ENCODE assay signal across 1 cellular context in genomic region chr17:8426802-8427201, GRCh38.
TF ChIP-seq lines count a peak whose summit lies in the region.

No MANE protein-coding gene starts in this region.

TF ChIP-seq in WTC11, 78 proteins besides CTCF, POLR2A, EP300 and RAD21 (continued from another document):
- no peak for TF ChIP-seq ZNF532 (CRISPR knock-in tag; IDR thresholded peaks at IDR 0.05; ENCODE audit: borderline replicate concordance)
- no peak for TF ChIP-seq ETV6 (CRISPR knock-in tag; IDR thresholded peaks at IDR 0.05)
- TF ChIP-seq NR1H2 (CRISPR knock-in tag; IDR thresholded peaks at IDR 0.05) = no peak
- no peak for TF ChIP-seq JAZF1 (CRISPR knock-in tag; IDR thresholded peaks at IDR 0.05)
- no peak for TF ChIP-seq ZNF396 (CRISPR knock-in tag; IDR thresholded peaks at IDR 0.05; ENCODE audit: borderline replicate concordance)
- TF ChIP-seq CREB1 (CRISPR knock-in tag; IDR thresholded peaks at IDR 0.05) = no peak
- no peak for TF ChIP-seq ARID4B (CRISPR knock-in tag; IDR thresholded peaks at IDR 0.05; ENCODE audit: borderline replicate concordance)
